ENCODE assay signal across 7 cellular contexts in the genomic region with DNA sequence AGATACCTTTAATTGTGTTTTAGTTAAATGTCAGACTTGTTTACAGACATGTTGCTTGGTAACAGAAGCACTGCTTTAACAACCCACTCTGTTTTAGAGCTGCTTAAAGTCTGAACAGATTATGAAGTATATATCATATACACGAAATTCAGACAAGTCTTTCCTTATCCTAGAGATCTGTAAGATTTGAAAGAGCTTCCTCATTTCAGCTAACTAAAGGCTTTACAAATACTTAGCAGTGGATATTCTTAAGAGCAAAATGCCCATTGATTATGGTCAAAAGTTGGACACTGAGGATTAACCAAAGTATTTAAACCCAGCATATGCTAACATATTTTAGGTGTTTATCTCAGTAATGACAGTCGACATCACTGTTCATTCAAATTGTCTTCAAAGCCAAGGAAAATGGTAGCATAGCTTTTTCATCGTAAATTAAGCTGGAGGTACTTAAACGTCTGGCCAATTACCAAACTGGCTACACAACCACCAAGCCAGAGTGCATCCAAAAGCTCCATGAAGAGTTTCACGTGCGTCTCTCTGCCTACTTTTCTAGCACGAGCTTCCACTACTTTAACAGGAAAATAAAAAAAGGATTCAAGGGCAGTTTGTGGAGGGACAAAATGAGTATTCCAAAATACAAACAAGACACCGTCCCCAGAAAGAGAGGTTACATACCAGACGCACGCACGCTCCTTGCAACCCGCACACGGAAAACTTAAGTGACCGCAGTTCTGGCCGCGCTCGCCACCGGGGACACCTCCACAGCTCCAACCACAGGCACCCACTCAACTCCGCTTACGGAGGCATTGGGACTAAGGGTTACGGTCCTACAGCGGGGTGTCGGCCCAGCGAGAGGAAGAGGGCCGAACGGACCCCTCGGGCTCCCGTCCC. TPM values are rescaled to one million over a fixed set of nuclear protein-coding genes. Genes with fewer than 3 reads are reported as not detected.
DNase-seq lines count a peak whose midpoint lies in the region; ATAC-seq and TF ChIP-seq lines count a peak whose summit lies in the region.

No MANE protein-coding gene starts in this region.

- TF ChIP-seq CTCF in GM12865 (IDR thresholded peaks at IDR 0.05; ENCODE audit: insufficient read depth, low read depth, low read length, missing control alignments) (no peak), VCaP (conservative IDR thresholded peaks at IDR 0.05) (no peak), omental fat pad (IDR thresholded peaks at IDR 0.05) (no peak)

- DNase-seq in GM12865 (ENCODE audit: low read depth) = no peak
- peak; percentile 57 to 66 for DNase-seq in Kasumi-1 (lab: John Stamatoyannopoulos, UW)
- peak; percentile 61 for DNase-seq in fibroblast of peridontal ligament (ENCODE audit: extremely low read depth)
- no peak for DNase-seq in omental fat pad (ENCODE audit: low spot score)
- DNase-seq in NCI-H2081 treated with DMSO at 0.1 percent for 48 hours (lab: John Stamatoyannopoulos, UW) = no peak

- peak overlapping the region; percentile 84 for H3K27ac ChIP-seq in VCaP

- H3K4me3 ChIP-seq in GM12865 (ENCODE audit: low read depth, low read length) = peak overlapping the region; percentile 80

- peak; percentile 34 for ATAC-seq in GM21737 (IDR thresholded peaks at IDR 0.05; ENCODE audit: unreplicated experiment)
- peak; percentile 48 for ATAC-seq in omental fat pad (ENCODE audit: low FRiP score)

RNA-seq across cellular contexts. Expression of a gene that starts 0.5 kb away (rescaled TPM):
- 10 to 100 TPM; 11.0 to 42.4 (median 20.0) TPM for total RNA-seq in omental fat pad

Comparison
In these comparisons a context has a peak if more than half of its experiments do, and no peak if none do; other contexts are left out.
1. DNase-seq: peak in Kasumi-1 (2 of 2) and fibroblast of peridontal ligament (single experiment); none in GM12865 (single experiment), omental fat pad (single experiment) and NCI-H2081 treated with DMSO at 0.1 percent for 48 hours (single experiment).